Comparison of ENCODE assay signal across 27 cellular contexts in the genomic region with DNA sequence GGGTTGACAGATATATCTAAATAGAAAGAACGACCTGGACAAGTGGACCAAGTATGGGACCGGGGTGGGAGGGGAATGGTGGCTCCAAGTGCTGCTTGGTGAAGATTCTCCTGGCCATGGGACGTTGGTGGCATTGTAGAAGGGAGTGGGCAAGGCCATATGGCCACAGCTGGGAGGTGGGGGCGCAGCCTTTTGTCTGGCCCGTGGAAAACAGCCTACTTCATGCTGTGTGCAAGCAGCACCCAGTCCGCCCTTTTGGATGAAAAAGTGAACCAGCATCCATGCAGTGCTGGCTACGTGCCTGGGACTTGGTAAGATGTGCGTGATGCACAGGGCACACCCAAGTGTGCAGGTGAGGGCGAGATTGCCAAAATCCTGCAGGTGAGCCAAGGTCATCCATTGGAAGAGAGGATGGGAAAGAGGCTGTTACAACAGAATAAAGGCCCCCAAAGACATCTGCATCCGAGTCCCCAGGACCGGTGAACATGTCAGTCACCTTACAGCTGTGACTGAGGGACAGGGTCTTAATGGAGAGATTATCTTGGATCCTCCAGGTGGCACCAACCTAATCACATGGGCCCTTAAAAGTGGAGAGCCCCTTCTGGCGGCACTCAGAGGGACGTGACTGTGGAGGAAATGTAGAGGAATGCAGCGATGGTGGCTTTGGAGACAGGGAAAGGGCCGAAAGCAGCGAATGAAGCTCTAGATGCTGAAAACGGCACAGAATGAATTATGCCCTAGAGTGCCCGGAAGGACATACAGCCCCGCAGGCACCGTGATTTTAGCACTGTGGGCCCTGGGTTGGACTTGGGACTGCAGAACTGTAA. TPM values are rescaled to one million over a fixed set of nuclear protein-coding genes. Genes with fewer than 3 reads are reported as not detected.
"Had no signal": no experiment of that assay in that cellular context is flagged by ENCODE, and none has a peak within 500 bp of the region (broad histone marks: within the 10 kb centered on the region; RNA-seq: fewer than 3 reads in every experiment).

No MANE protein-coding gene starts in this region.

- ATAC-seq: activated CD4-positive, alpha-beta T cell treated with anti-CD3 and anti-CD28 coated beads for 36 hours; activated CD8-positive, alpha-beta T cell treated with anti-CD3 and anti-CD28 coated beads, Interleukin-2, amount 10 ng/mL, durations not matched to agents 7 days and 5 days; T-cell had no signal

- H3K27ac Mint-ChIP-seq: activated CD4-positive, alpha-beta T cell treated with anti-CD3 and anti-CD28 coated beads for 36 hours; activated CD8-positive, alpha-beta T cell treated with anti-CD3 and anti-CD28 coated beads, Interleukin-2, amount 10 ng/mL, durations not matched to agents 7 days and 5 days; activated naive CD8-positive, alpha-beta T cell; IgD-negative memory B cell; T-cell had no signal

- H3K4me1 Mint-ChIP-seq: activated CD4-positive, alpha-beta T cell treated with anti-CD3 and anti-CD28 coated beads for 36 hours; IgD-negative memory B cell; T-cell had no signal

- H3K27ac ChIP-seq: VCaP had no signal

- H3K9me3 Mint-ChIP-seq: brain, T-cell had no signal

- DNase-seq: activated CD4-positive, alpha-beta T cell treated with anti-CD3 and anti-CD28 coated beads for 36 hours; activated CD4-positive, alpha-beta T cell treated with anti-CD3 and anti-CD28 coated beads, Interleukin-2, amount 50 U/mL, for 4 hours; activated CD8-positive, alpha-beta memory T cell treated with anti-CD3 and anti-CD28 coated beads, Interleukin-2, amount 50 U/mL, for 48 hours; activated CD8-positive, alpha-beta T cell treated with anti-CD3 and anti-CD28 coated beads, Interleukin-2, amount 10 ng/mL, durations not matched to agents 7 days and 5 days; activated naive CD4-positive, alpha-beta T cell treated with Interleukin-2 at 50 U/mL for 16 hours; activated T-cell treated with anti-CD3 and anti-CD28 coated beads, Interleukin-2, amount 50 U/mL, for 1 hour; amygdala; KG1; NCI-H1092; NCI-H1417 treated with DMSO at 0.1 percent for 48 hours; NCI-H1694 treated with DMSO at 0.1 percent for 48 hours; NCI-H2029 treated with DMSO at 0.1 percent for 48 hours; NCI-H345; NCI-H510A; NCI-H748 treated with DMSO at 0.1 percent for 48 hours; SIG-M5; T-cell; T-helper 2 cell; T1000 had no signal

- H3K27me3 Mint-ChIP-seq: activated CD4-positive, alpha-beta T cell treated with anti-CD3 and anti-CD28 coated beads for 36 hours had no signal

- H3K36me3 Mint-ChIP-seq: activated naive CD8-positive, alpha-beta T cell; brain; IgD-negative memory B cell; T-cell had no signal

- H3K4me3 Mint-ChIP-seq: activated CD4-positive, alpha-beta T cell treated with anti-CD3 and anti-CD28 coated beads for 36 hours; activated CD8-positive, alpha-beta T cell treated with anti-CD3 and anti-CD28 coated beads, Interleukin-2, amount 10 ng/mL, durations not matched to agents 7 days and 5 days; activated naive CD8-positive, alpha-beta T cell; brain; IgD-negative memory B cell; T-cell had no signal

RNA-seq across cellular contexts. Expression of a gene that starts 40.8 kb away (rescaled TPM):
- total RNA-seq: activated CD8-positive, alpha-beta T cell treated with anti-CD3 and anti-CD28 coated beads, Interleukin-2, amount 10 ng/mL, durations not matched to agents 7 days and 5 days; LHCN-M2; M059J; OCI-LY7; RPMI7951 had no signal
- polyA plus RNA-seq: IgD-negative memory B cell had no signal
